ENCODE assay signal across 8 cellular contexts in genomic region chr3:15636028-15636709, GRCh38. TPM values are rescaled to one million over a fixed set of nuclear protein-coding genes. Genes with fewer than 3 reads are reported as not detected.
DNase-seq lines count a peak whose midpoint lies in the region; ATAC-seq and TF ChIP-seq lines count a peak whose summit lies in the region.

No MANE protein-coding gene starts in this region.

- H3K27me3 Mint-ChIP-seq in CD8-positive, alpha-beta memory T cell = no peaks in the 10 kb centered on the region
- no peaks in the 10 kb centered on the region for H3K27me3 Mint-ChIP-seq in T-helper 1 cell treated with Interleukin-12 subunit alpha and Interleukin-12 subunit beta and Interleukin-4 antibody, amounts not matched to agents 30 μg/mL and 1 μg/mL, for 36 hours (ENCODE audit: low read depth)

- H3K27me3 ChIP-seq in CD8-positive, alpha-beta memory T cell (ENCODE audit: insufficient read depth, low read length, poor library complexity, severe bottlenecking) = no peaks in the 10 kb centered on the region
- no peaks in the 10 kb centered on the region for H3K27me3 ChIP-seq in ovary

- H3K27ac Mint-ChIP-seq in CD8-positive, alpha-beta memory T cell = peak overlapping the region in 7 of 8 donors; percentile 19 to 85 (median 75)
- H3K27ac Mint-ChIP-seq in T-helper 1 cell treated with Interleukin-12 subunit alpha and Interleukin-12 subunit beta and Interleukin-4 antibody, amounts not matched to agents 30 μg/mL and 1 μg/mL, for 36 hours = peak overlapping the region; percentile 57

- no peaks in the 10 kb centered on the region for H3K9me3 ChIP-seq in CD8-positive, alpha-beta memory T cell (ENCODE audit: low read length)
- H3K9me3 ChIP-seq in ovary = no peaks in the 10 kb centered on the region

- no peaks in the 10 kb centered on the region for H3K36me3 ChIP-seq in CD8-positive, alpha-beta memory T cell (ENCODE audit: insufficient read depth, low read length)
- no peaks in the 10 kb centered on the region for H3K36me3 ChIP-seq in ovary

- intact Hi-C loops in ovary (cut with DNase I) = loop anchor here in 3 of 4 donors (10.0 kb wide), 4 partner anchors 159 to 609 kb away; partner anchors contain the start of gene ANKRD28 (in 1 of the 3)

- POLR2A ChIA-PET in CD8-positive, alpha-beta memory T cell (lab: Charles Lee) = interaction anchor here (0.5 to 0.7 kb wide), 2 partner anchors 11 to 25 kb away, joined by 3 read pairs; no protein-coding TSS in a partner anchor

- ATAC-seq in GM21423 (IDR thresholded peaks at IDR 0.05; ENCODE audit: unreplicated experiment) = no peak
- no peak for ATAC-seq in GM18907 (IDR thresholded peaks at IDR 0.05; ENCODE audit: unreplicated experiment)

- H3K9me3 Mint-ChIP-seq in CD8-positive, alpha-beta memory T cell = no peaks in the 10 kb centered on the region
- no peaks in the 10 kb centered on the region for H3K9me3 Mint-ChIP-seq in T-helper 1 cell treated with Interleukin-12 subunit alpha and Interleukin-12 subunit beta and Interleukin-4 antibody, amounts not matched to agents 30 μg/mL and 1 μg/mL, for 36 hours

- no peak overlapping the region for H3K4me3 ChIP-seq in CD8-positive, alpha-beta memory T cell (ENCODE audit: low read length)
- H3K4me3 ChIP-seq in epithelial cell of esophagus (ENCODE audit: low read length) (no peak overlapping the region), ovary (no peak overlapping the region)

- H3K4me3 Mint-ChIP-seq in CD8-positive, alpha-beta memory T cell = peak overlapping the region; percentile 6 to 84 (median 57)
- H3K4me3 Mint-ChIP-seq in T-helper 1 cell treated with Interleukin-12 subunit alpha and Interleukin-12 subunit beta and Interleukin-4 antibody, amounts not matched to agents 30 μg/mL and 1 μg/mL, for 36 hours = peak overlapping the region; percentile 14

- H3K4me1 ChIP-seq in CD8-positive, alpha-beta memory T cell (ENCODE audit: insufficient read depth, low read length) = peaks cover 13% of the 10 kb centered on the region
- peaks cover 18% of the 10 kb centered on the region for H3K4me1 ChIP-seq in ovary (ENCODE audit: insufficient read depth)

- 74 to 77% (median 76%) methylated on average over 14 of the region's 14 CpGs for WGBS in ovary, 3 donors

- DNase-seq in CD8-positive, alpha-beta memory T cell = peak in 1 of 5 donors; percentile 47
- DNase-seq in HCEC 1CT (peak; percentile 98), epithelial cell of esophagus (ENCODE audit: low read depth) (peak; percentile 81), ovary (no peak), KG1 (lab: John Stamatoyannopoulos, UW) (no peak)

- TF ChIP-seq CTCF in epithelial cell of esophagus (IDR thresholded peaks at IDR 0.05; ENCODE audit: insufficient read depth, low read depth, low read length, missing control alignments) (no peak), ovary (IDR thresholded peaks at IDR 0.05) (no peak)

- no peak overlapping the region for H3K27ac ChIP-seq in CD8-positive, alpha-beta memory T cell (ENCODE audit: low read depth, low read length)
- H3K27ac ChIP-seq in ovary = peak overlapping the region; percentile 35 to 73

- H3K36me3 Mint-ChIP-seq in CD8-positive, alpha-beta memory T cell = peaks cover 0 to 11% (median 6%) of the 10 kb centered on the region in 3 donors
- H3K36me3 Mint-ChIP-seq in T-helper 1 cell treated with Interleukin-12 subunit alpha and Interleukin-12 subunit beta and Interleukin-4 antibody, amounts not matched to agents 30 μg/mL and 1 μg/mL, for 36 hours (ENCODE audit: low read depth) = no peaks in the 10 kb centered on the region

- peaks cover 25 to 46% (median 42%) of the 10 kb centered on the region in 3 donors for H3K4me1 Mint-ChIP-seq in CD8-positive, alpha-beta memory T cell
- peaks cover 34% of the 10 kb centered on the region for H3K4me1 Mint-ChIP-seq in T-helper 1 cell treated with Interleukin-12 subunit alpha and Interleukin-12 subunit beta and Interleukin-4 antibody, amounts not matched to agents 30 μg/mL and 1 μg/mL, for 36 hours (ENCODE audit: low read depth)

- no peak for TF ChIP-seq POLR2A in ovary (IDR thresholded peaks at IDR 0.05)

- CTCF ChIA-PET in CD8-positive, alpha-beta memory T cell (lab: Charles Lee) = interaction anchor here (1.6 to 2.0 kb wide), 2 partner anchors 10 to 176 kb away, joined by 5 to 7 read pairs; no protein-coding TSS in a partner anchor

- TF ChIP-seq EP300 in ovary (IDR thresholded peaks at IDR 0.05) = no peak

RNA-seq across cellular contexts. Expression of gene BTD, which starts 34.6 kb away (rescaled TPM):
- 1 to 10 TPM; 5.5 to 6.0 TPM for total RNA-seq in CD8-positive, alpha-beta memory T cell
- 20.7 TPM for polyA plus RNA-seq in CD8-positive, alpha-beta memory T cell
- 10 to 100 TPM; 19.8 to 40.3 (median 30.2) TPM for total RNA-seq in ovary
- 10 to 100 TPM; 24.5 to 44.1 TPM for polyA plus RNA-seq in ovary

RNA-seq across cellular contexts. Expression of gene HACL1, which starts 34.8 kb away (rescaled TPM):
- total RNA-seq in CD8-positive, alpha-beta memory T cell = 10 to 100 TPM; 34.6 to 37.7 TPM
- 35.0 TPM for polyA plus RNA-seq in CD8-positive, alpha-beta memory T cell
- total RNA-seq in ovary = 10 to 100 TPM; 11.3 to 22.7 (median 19.7) TPM
- polyA plus RNA-seq in ovary = 10 to 100 TPM; 13.4 to 15.1 TPM

Comparison
In these comparisons a context has a peak if more than half of its experiments do, and no peak if none do; other contexts are left out.
1. DNase-seq: peak in HCEC 1CT (single experiment) and epithelial cell of esophagus (single experiment); none in ovary (0 of 5) and KG1 (single experiment).